ENCODE assay signal across 8 cellular contexts in genomic region chr10:21518629-21519321, GRCh38. TPM values are rescaled to one million over a fixed set of nuclear protein-coding genes. Genes with fewer than 3 reads are reported as not detected.
DNase-seq lines count a peak whose midpoint lies in the region; ATAC-seq and TF ChIP-seq lines count a peak whose summit lies in the region.

No MANE protein-coding gene starts in this region.

- TF ChIP-seq POLR2A in body of pancreas (IDR thresholded peaks at IDR 0.05) = peak in 1 of 3 donors; percentile 16

- H3K27me3 ChIP-seq in AG04450 (ENCODE audit: control insufficient read depth, insufficient read depth, low read length) = no peaks in the 10 kb centered on the region
- H3K27me3 ChIP-seq in body of pancreas = no peaks in the 10 kb centered on the region
- no peaks in the 10 kb centered on the region for H3K27me3 ChIP-seq in liver (ENCODE audit: control insufficient read depth in 4 of 4, insufficient read depth in 4 of 4, low read length in 3 of 4)
- peaks cover 45% of the 10 kb centered on the region for H3K27me3 ChIP-seq in upper lobe of right lung

- H3K27ac ChIP-seq in AG04450 (ENCODE audit: low read depth, low read length) (peak overlapping the region; percentile 74), body of pancreas (peak overlapping the region in 3 of 4 donors; percentile 68 to 76 (median 71)), liver (ENCODE audit: low read depth in 1 of 2, low read length in 2 of 2) (peak overlapping the region; percentile 73 to 77), upper lobe of right lung (peak overlapping the region; percentile 81)

- H3K9me3 ChIP-seq in AG04450 (ENCODE audit: control insufficient read depth, insufficient read depth, low read length) (no peaks in the 10 kb centered on the region; the same call in 1 of the 2 replicates), body of pancreas (no peaks in the 10 kb centered on the region), liver (ENCODE audit: control insufficient read depth in 4 of 4, low read length in 3 of 4) (no peaks in the 10 kb centered on the region), upper lobe of right lung (no peaks in the 10 kb centered on the region)

- peak overlapping the region; percentile 70 for H3K4me3 ChIP-seq in AG04450 (ENCODE audit: low read depth, low read length)
- no peak overlapping the region for H3K4me3 ChIP-seq in body of pancreas
- H3K4me3 ChIP-seq in liver (ENCODE audit: low read depth in 1 of 3, low read length in 3 of 3) = peak overlapping the region; percentile 54 to 84 (median 69)
- peak overlapping the region; percentile 60 for H3K4me3 ChIP-seq in upper lobe of right lung

- ATAC-seq in body of pancreas = no peak
- ATAC-seq in upper lobe of right lung = no peak
- ATAC-seq in HG03520 (IDR thresholded peaks at IDR 0.05; ENCODE audit: unreplicated experiment) = no peak
- ATAC-seq in GM21515 (IDR thresholded peaks at IDR 0.05; ENCODE audit: unreplicated experiment) = no peak

- TF ChIP-seq RAD21 in liver (IDR thresholded peaks at IDR 0.05) = no peak

- TF ChIP-seq CTCF in AG04450 (IDR thresholded peaks at IDR 0.05; ENCODE audit: low read depth, low read length) (no peak), HFFc6 (IDR thresholded peaks at IDR 0.05) (no peak), body of pancreas (IDR thresholded peaks at IDR 0.05) (no peak), liver (IDR thresholded peaks at IDR 0.05; ENCODE audit: low read depth, low read length, missing input control) (no peak), upper lobe of right lung (IDR thresholded peaks at IDR 0.05) (no peak)

- CTCF ChIA-PET in AG04450 (lab: Charles Lee) = interaction anchor here (0.6 to 1.6 kb wide), 9 partner anchors 9 to 440 kb away, joined by 3 to 7 read pairs (median 3); no protein-coding TSS in a partner anchor

- H3K27ac Mint-ChIP-seq in HFFc6 = peak overlapping the region; percentile 87

- H3K4me1 Mint-ChIP-seq in HFFc6 (ENCODE audit: low read depth) = peaks cover 64% of the 10 kb centered on the region

- H3K4me1 ChIP-seq in body of pancreas = peaks cover 23% of the 10 kb centered on the region
- peaks cover 0 to 47% (median 33%) of the 10 kb centered on the region in 4 donors for H3K4me1 ChIP-seq in liver (ENCODE audit: control insufficient read depth in 4 of 4, insufficient read depth in 4 of 4, low read length in 3 of 4)
- H3K4me1 ChIP-seq in upper lobe of right lung = peaks cover 15% of the 10 kb centered on the region

- 25 to 27% methylated on average over 16 of the region's 16 CpGs for WGBS in body of pancreas, 2 donors
- WGBS in liver = 5% methylated on average over 16 of the region's 16 CpGs

- no peak for DNase-seq in AG04450 (ENCODE audit: low read depth, low spot score)
- no peak for DNase-seq in HFFc6
- DNase-seq in body of pancreas = peak in 2 of 4 donors; percentile 32 to 44
- DNase-seq in upper lobe of right lung = no peak
- DNase-seq in NCI-H1436 (lab: John Stamatoyannopoulos, UW) = no peak

- no peaks in the 10 kb centered on the region for H3K27me3 Mint-ChIP-seq in HFFc6 (ENCODE audit: insufficient read depth)

- intact Hi-C loops in body of pancreas (cut with DNase I) = no loop called here
- intact Hi-C loops in upper lobe of right lung (cut with DNase I) = loop anchor here (10.0 kb wide), 1 partner anchor 216 kb away; no protein-coding TSS in a partner anchor

- no peaks in the 10 kb centered on the region for H3K36me3 Mint-ChIP-seq in HFFc6 (ENCODE audit: low read depth)

- no peaks in the 10 kb centered on the region for H3K9me3 Mint-ChIP-seq in HFFc6

- H3K4me3 Mint-ChIP-seq in HFFc6 = peak overlapping the region; percentile 95

- peak overlapping the region; percentile 4 to 41 for H3K9ac ChIP-seq in liver (ENCODE audit: low read depth in 1 of 2, low read length in 2 of 2)

- H3K36me3 ChIP-seq in body of pancreas (replicated peaks in 1 of 2; ENCODE audit: insufficient read depth in 1 of 2, low read depth in 2 of 2) = no peaks in the 10 kb centered on the region
- H3K36me3 ChIP-seq in liver (ENCODE audit: control insufficient read depth in 4 of 4, insufficient read depth in 3 of 4, low read depth in 1 of 4, low read length in 3 of 4) = no peaks in the 10 kb centered on the region
- H3K36me3 ChIP-seq in upper lobe of right lung = no peaks in the 10 kb centered on the region

- POLR2A ChIA-PET in AG04450 (lab: Yijun Ruan, JAX) = interaction anchor here (0.7 to 1.5 kb wide), 6 partner anchors 8 to 71 kb away, joined by 3 to 10 read pairs (median 5); no protein-coding TSS in a partner anchor

TF ChIP-seq in liver, 16 proteins besides CTCF, POLR2A, EP300 and RAD21:
- TF ChIP-seq ZBTB33 (IDR thresholded peaks at IDR 0.05) = no peak
- no peak for TF ChIP-seq HNF4G (IDR thresholded peaks at IDR 0.05)
- TF ChIP-seq NR2F2 (IDR thresholded peaks at IDR 0.05) = no peak
- TF ChIP-seq FOXA2 (IDR thresholded peaks at IDR 0.05) = no peak
- no peak for TF ChIP-seq HNF4A (conservative IDR thresholded peaks at IDR 0.05)
- TF ChIP-seq SP1 (IDR thresholded peaks at IDR 0.05) = no peak
- no peak for TF ChIP-seq FOXA1 (IDR thresholded peaks at IDR 0.05)
- TF ChIP-seq, protein P1, sequence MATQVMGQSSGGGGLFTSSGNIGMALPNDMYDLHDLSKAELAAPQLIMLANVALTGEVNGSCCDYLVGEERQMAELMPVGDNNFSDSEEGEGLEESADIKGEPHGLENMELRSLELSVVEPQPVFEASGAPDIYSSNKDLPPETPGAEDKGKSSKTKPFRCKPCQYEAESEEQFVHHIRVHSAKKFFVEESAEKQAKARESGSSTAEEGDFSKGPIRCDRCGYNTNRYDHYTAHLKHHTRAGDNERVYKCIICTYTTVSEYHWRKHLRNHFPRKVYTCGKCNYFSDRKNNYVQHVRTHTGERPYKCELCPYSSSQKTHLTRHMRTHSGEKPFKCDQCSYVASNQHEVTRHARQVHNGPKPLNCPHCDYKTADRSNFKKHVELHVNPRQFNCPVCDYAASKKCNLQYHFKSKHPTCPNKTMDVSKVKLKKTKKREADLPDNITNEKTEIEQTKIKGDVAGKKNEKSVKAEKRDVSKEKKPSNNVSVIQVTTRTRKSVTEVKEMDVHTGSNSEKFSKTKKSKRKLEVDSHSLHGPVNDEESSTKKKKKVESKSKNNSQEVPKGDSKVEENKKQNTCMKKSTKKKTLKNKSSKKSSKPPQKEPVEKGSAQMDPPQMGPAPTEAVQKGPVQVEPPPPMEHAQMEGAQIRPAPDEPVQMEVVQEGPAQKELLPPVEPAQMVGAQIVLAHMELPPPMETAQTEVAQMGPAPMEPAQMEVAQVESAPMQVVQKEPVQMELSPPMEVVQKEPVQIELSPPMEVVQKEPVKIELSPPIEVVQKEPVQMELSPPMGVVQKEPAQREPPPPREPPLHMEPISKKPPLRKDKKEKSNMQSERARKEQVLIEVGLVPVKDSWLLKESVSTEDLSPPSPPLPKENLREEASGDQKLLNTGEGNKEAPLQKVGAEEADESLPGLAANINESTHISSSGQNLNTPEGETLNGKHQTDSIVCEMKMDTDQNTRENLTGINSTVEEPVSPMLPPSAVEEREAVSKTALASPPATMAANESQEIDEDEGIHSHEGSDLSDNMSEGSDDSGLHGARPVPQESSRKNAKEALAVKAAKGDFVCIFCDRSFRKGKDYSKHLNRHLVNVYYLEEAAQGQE (IDR thresholded peaks at IDR 0.05) = no peak
- no peak for TF ChIP-seq MAX (IDR thresholded peaks at IDR 0.05)
- TF ChIP-seq EGR1 (IDR thresholded peaks at IDR 0.05; ENCODE audit: low read depth in 2 of 2) = no peak
- TF ChIP-seq TAF1 (conservative IDR thresholded peaks at IDR 0.05) = no peak
- no peak for TF ChIP-seq YY1 (IDR thresholded peaks at IDR 0.05)
- TF ChIP-seq ATF3 (IDR thresholded peaks at IDR 0.05) = no peak
- no peak for TF ChIP-seq JUND (IDR thresholded peaks at IDR 0.05)
- TF ChIP-seq RXRA (IDR thresholded peaks at IDR 0.05) = no peak
- TF ChIP-seq GABPA (IDR thresholded peaks at IDR 0.05 in 1 of 2, conservative IDR thresholded peaks at IDR 0.05 in 1 of 2) = no peak

RNA-seq across cellular contexts. Expression of gene SKIDA1, which starts 6.7 kb away (rescaled TPM):
- polyA plus RNA-seq in AG04450 (2011; rRNA removed) (0.62 and 0.63 TPM in 2 replicates), liver (under 1 TPM; 0.63 to 0.84 TPM)
- polyA minus RNA-seq in AG04450 (2011; rRNA and poly(A)+ RNA removed) = 0.83 and 0.87 TPM in 2 replicates
- under 1 TPM; 0.35 to 0.71 (median 0.46) TPM for total RNA-seq in HFFc6 (2021; fragmentation: NEBNext Ultra II Directional; extraction: Animal tissue kit (Norgen Biotek cat#: 25700))
- total RNA-seq in body of pancreas (1 to 10 TPM in 1 of 2 donors, under 1 TPM in 1; 0.78 to 1.3 TPM), liver (1 to 10 TPM; 2.3 to 2.6 TPM), upper lobe of right lung (0.69 TPM)

RNA-seq across cellular contexts. Expression of gene MLLT10, which starts 15.3 kb away (rescaled TPM):
- 35.3 and 41.0 TPM in 2 replicates for polyA plus RNA-seq in AG04450 (2011; rRNA removed)
- 60.7 and 83.6 TPM in 2 replicates for polyA minus RNA-seq in AG04450 (2011; rRNA and poly(A)+ RNA removed)
- total RNA-seq in HFFc6 (2021; fragmentation: NEBNext Ultra II Directional; extraction: Animal tissue kit (Norgen Biotek cat#: 25700)) = 10 to 100 TPM; 21.8 to 25.2 (median 22.9) TPM
- total RNA-seq in body of pancreas = 10 to 100 TPM; 23.7 to 30.1 TPM
- total RNA-seq in liver = 10 to 100 TPM; 31.4 to 47.4 TPM
- 10 to 100 TPM; 11.9 to 13.9 TPM for polyA plus RNA-seq in liver
- 60.6 TPM for total RNA-seq in upper lobe of right lung

Comparison
In these comparisons a context has a peak if more than half of its experiments do, and no peak if none do; other contexts are left out.
1. H3K4me3 ChIP-seq: peak in AG04450 (single experiment), liver (3 of 3) and upper lobe of right lung (single experiment); none in body of pancreas (0 of 2).
2. Peak in every context shown above with its lines, with median percentiles within 50 percentile points of each other: H3K27ac ChIP-seq.